Comparison of ENCODE assay signal across 23 cellular contexts in genomic region chr11:88345949-88346348, GRCh38.
"Had no signal": no experiment of that assay in that cellular context is flagged by ENCODE, and none has a peak within 500 bp of the region (broad histone marks: within the 10 kb centered on the region; RNA-seq: fewer than 3 reads in every experiment).

No MANE protein-coding gene starts in this region.

- H3K9me3 ChIP-seq: heart left ventricle, left lung, sigmoid colon, stomach, suprapubic skin, tibial nerve had no signal

- H3K4me3 Mint-ChIP-seq: activated CD4-positive, alpha-beta memory T cell treated with anti-CD3 and anti-CD28 coated beads, Interleukin-2, amount 10 ng/mL, durations not matched to agents 7 days and 5 days; activated naive CD4-positive, alpha-beta T cell treated with anti-CD3 and anti-CD28 coated beads for 36 hours; stimulated activated memory B cell treated with anti-CD40 and anti-IgM and Interleukin-4, amounts not matched to agents 10 μg/mL and 1 μg/mL and 100 μg/mL, for 72 hours had no signal

- H3K27me3 Mint-ChIP-seq: activated CD4-positive, alpha-beta memory T cell treated with anti-CD3 and anti-CD28 coated beads, Interleukin-2, amount 10 ng/mL, durations not matched to agents 7 days and 5 days; activated naive CD8-positive, alpha-beta T cell treated with anti-CD3 and anti-CD28 coated beads, Interleukin-2, amount 10 ng/mL, durations not matched to agents 7 days and 5 days; naive thymus-derived CD4-positive, alpha-beta T cell; progenitor cell of endocrine pancreas; stimulated activated memory B cell treated with anti-CD40 and anti-IgM and Interleukin-4, amounts not matched to agents 10 μg/mL and 1 μg/mL and 100 μg/mL, for 72 hours had no signal

- H3K27ac Mint-ChIP-seq: activated CD4-positive, alpha-beta memory T cell treated with anti-CD3 and anti-CD28 coated beads, Interleukin-2, amount 10 ng/mL, durations not matched to agents 7 days and 5 days; activated naive CD4-positive, alpha-beta T cell treated with anti-CD3 and anti-CD28 coated beads for 36 hours; activated naive CD8-positive, alpha-beta T cell treated with anti-CD3 and anti-CD28 coated beads, Interleukin-2, amount 10 ng/mL, durations not matched to agents 7 days and 5 days; progenitor cell of endocrine pancreas; stimulated activated memory B cell treated with anti-CD40 and anti-IgM and Interleukin-4, amounts not matched to agents 10 μg/mL and 1 μg/mL and 100 μg/mL, for 72 hours had no signal

- H3K4me2 ChIP-seq: smooth muscle cell had no signal

- H3K27ac ChIP-seq: epithelial cell of prostate, heart left ventricle, left lung, sigmoid colon, stomach, suprapubic skin, tibial nerve had no signal

- H3K9me3 Mint-ChIP-seq: activated naive CD4-positive, alpha-beta T cell treated with anti-CD3 and anti-CD28 coated beads for 36 hours; activated naive CD8-positive, alpha-beta T cell treated with anti-CD3 and anti-CD28 coated beads, Interleukin-2, amount 10 ng/mL, durations not matched to agents 7 days and 5 days; activated T-cell treated with anti-CD3 and anti-CD28 coated beads, Interleukin-2, amount 50 U/mL, for 72 hours; naive thymus-derived CD4-positive, alpha-beta T cell; stimulated activated memory B cell treated with anti-CD40 and anti-IgM and Interleukin-4, amounts not matched to agents 10 μg/mL and 1 μg/mL and 100 μg/mL, for 72 hours had no signal

- DNase-seq: activated CD4-positive, alpha-beta memory T cell treated with anti-CD3 and anti-CD28 coated beads, Interleukin-2, amount 10 ng/mL, durations not matched to agents 7 days and 5 days; activated CD4-positive, alpha-beta T cell treated with anti-CD3 and anti-CD28 coated beads for 48 hours; activated CD4-positive, CD25-positive, alpha-beta regulatory T cell; activated effector memory CD4-positive, alpha-beta T cell treated with Interleukin-2 at 50 U/mL for 16 hours; activated naive CD4-positive, alpha-beta T cell treated with anti-CD3 and anti-CD28 coated beads for 36 hours; activated naive CD8-positive, alpha-beta T cell treated with anti-CD3 and anti-CD28 coated beads, Interleukin-2, amount 10 ng/mL, durations not matched to agents 7 days and 5 days; activated T-cell treated with anti-CD3 and anti-CD28 coated beads, Interleukin-2, amount 50 U/mL, for 72 hours; amniotic stem cell; cortex of kidney; heart left ventricle; left lung; naive thymus-derived CD4-positive, alpha-beta T cell; retina; sigmoid colon; stimulated activated CD4-positive, alpha-beta T cell treated with anti-CD3 and anti-CD28 coated beads, Interleukin-15, amount 100 ng/mL, for 24 hours; stomach had no signal

- H3K4me3 ChIP-seq: heart left ventricle, left lung, lung, sigmoid colon, smooth muscle cell, stomach, suprapubic skin, tibial nerve had no signal

- ATAC-seq: heart left ventricle; left lung; stimulated activated memory B cell treated with anti-CD40 and anti-IgM and Interleukin-4, amounts not matched to agents 10 μg/mL and 1 μg/mL and 100 μg/mL, for 72 hours had no signal

- H3K27me3 ChIP-seq: heart left ventricle, left lung, sigmoid colon, stomach, suprapubic skin, tibial nerve had no signal

- H3K36me3 ChIP-seq: heart left ventricle, left lung, sigmoid colon, stomach, suprapubic skin, tibial nerve had no signal

- H3K4me1 ChIP-seq: suprapubic skin, tibial nerve had no signal
